Comparison of ENCODE assay signal across 10 cellular contexts in the genomic region with DNA sequence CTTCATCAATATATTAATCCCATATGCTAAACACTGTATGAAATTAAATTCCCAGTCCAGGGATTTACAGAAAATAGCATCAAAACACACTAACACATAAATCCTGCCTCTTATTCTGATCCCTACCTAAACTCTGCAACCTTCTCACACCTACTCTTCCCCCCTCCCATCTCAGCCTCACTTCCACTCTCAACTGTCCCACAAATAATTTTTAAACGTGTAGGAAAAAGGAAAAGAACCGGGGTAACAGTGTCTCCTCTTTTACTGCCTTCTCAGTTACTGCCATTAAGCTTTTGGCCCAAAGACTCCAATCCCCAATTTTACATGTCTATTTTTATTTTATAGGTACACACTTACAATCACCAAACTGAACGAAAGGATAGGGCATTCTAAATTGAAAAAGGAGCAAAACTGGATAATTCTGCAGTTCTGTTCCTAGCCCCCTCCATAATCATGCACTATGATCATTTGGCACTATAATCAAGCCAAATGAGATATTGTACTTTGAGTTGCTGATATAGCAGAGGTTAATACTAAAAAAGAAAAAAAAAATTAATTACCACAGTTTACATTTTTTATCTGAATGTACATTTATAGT. TPM values are rescaled to one million over a fixed set of nuclear protein-coding genes. Genes with fewer than 3 reads are reported as not detected.
DNase-seq lines count a peak whose midpoint lies in the region; ATAC-seq, FAIRE-seq and TF ChIP-seq lines count a peak whose summit lies in the region.
"Had no signal": no experiment of that assay in that cellular context is flagged by ENCODE, and none has a peak within 500 bp of the region (broad histone marks: within the 10 kb centered on the region; RNA-seq: fewer than 3 reads in every experiment).

No MANE protein-coding gene starts in this region.

- CTCF ChIA-PET in PC-9 (lab: Charles Lee) = no interaction called here

- BruUV-seq in PC-9 (replicated peaks; lab: Mats Ljungman, UMichigan) = no TSS peak

- H3K9me2 ChIP-seq in PC-9 (ENCODE audit: insufficient read depth) = no peaks in the 10 kb centered on the region

- peaks cover 22% of the 10 kb centered on the region for H3F3A ChIP-seq in PC-9 (ENCODE audit: insufficient read depth, low read depth)

- no peaks in the 10 kb centered on the region; the same call in 1 of the 2 replicates for H3K9me3 ChIP-seq in PC-9 (ENCODE audit: insufficient read depth, low read depth)

- H3K27ac ChIP-seq in PC-9 = peak overlapping the region; percentile 92

- peaks cover 25% of the 10 kb centered on the region for H3K4me1 ChIP-seq in PC-9 (replicated peaks; ENCODE audit: insufficient read depth)

- no peaks in the 10 kb centered on the region for H3K36me3 ChIP-seq in PC-9 (ENCODE audit: low read depth)

- intact Hi-C loops in PC-9 (cut with micrococcal nuclease; ENCODE audit: unreplicated experiment) = loop anchor here (5.0 kb wide), 1 partner anchor 143 kb away; no protein-coding TSS in a partner anchor

- DNase-seq in GM19239 (ENCODE audit: insufficient read length, low spot score) = no peak
- DNase-seq in PC-9 = no peak
- DNase-seq in epithelial cell of proximal tubule (ENCODE audit: low read depth) = no peak
- DNase-seq in retinal pigment epithelial cell (ENCODE audit: low read depth) = no peak
- no peak for DNase-seq in stimulated activated CD4-positive, alpha-beta T cell treated with anti-CD3 and anti-CD28 coated beads, Interleukin-4, amount 100 ng/mL, for 1 hour
- DNase-seq in stimulated activated CD4-positive, alpha-beta T cell treated with anti-CD3 and anti-CD28 coated beads, Interleukin-4, amount 100 ng/mL, for 4 hours = no peak
- DNase-seq: NCI-H1436 treated with DMSO at 0.1 percent for 48 hours; stimulated activated CD4-positive, alpha-beta T cell treated with anti-CD3 and anti-CD28 coated beads, Interleukin-4, amount 100 ng/mL, for 24 hours; T-helper 9 cell had no signal

- no peaks in the 10 kb centered on the region for H4K20me1 ChIP-seq in PC-9 (ENCODE audit: insufficient read depth)

- H3K79me2 ChIP-seq in PC-9 (ENCODE audit: low read depth) = peaks cover 39% of the 10 kb centered on the region

- no peak overlapping the region for H2AFZ ChIP-seq in PC-9

- no peak for ATAC-seq in GM21576 (IDR thresholded peaks at IDR 0.05; ENCODE audit: unreplicated experiment)

- POLR2A ChIA-PET in PC-9 (lab: Charles Lee; ENCODE audit: unreplicated experiment) = interaction anchor here (0.6 kb wide), 1 partner anchor 12 kb away, joined by 6 read pairs; no protein-coding TSS in a partner anchor

- peak; percentile 31 for FAIRE-seq in GM19239 (lab: Jason Lieb, UNC)

- TF ChIP-seq CTCF in PC-9 (conservative IDR thresholded peaks at IDR 0.05) (no peak), epithelial cell of proximal tubule (conservative IDR thresholded peaks at IDR 0.05; ENCODE audit: low read depth, low read length) (no peak), retinal pigment epithelial cell (conservative IDR thresholded peaks at IDR 0.05; ENCODE audit: low read depth, low read length) (no peak)

- H3K4me3 ChIP-seq in PC-9 (peak overlapping the region; percentile 68; the same call in 1 of the 2 replicates), epithelial cell of proximal tubule (ENCODE audit: low read depth, low read length) (peak overlapping the region; percentile 12), retinal pigment epithelial cell (ENCODE audit: low read length) (peak overlapping the region; percentile 91)

- H3K27me3 ChIP-seq in PC-9 (ENCODE audit: insufficient read depth, low read depth) = no peaks in the 10 kb centered on the region

- peak overlapping the region; percentile 84 for H3K4me2 ChIP-seq in PC-9

RNA-seq across cellular contexts. Expression of a gene that starts 2.9 kb away (rescaled TPM):
- total RNA-seq in PC-9 (2021) (23.6 and 24.8 TPM in 2 replicates), epithelial cell of proximal tubule (14.8 and 19.3 TPM in 2 replicates)

RNA-seq across cellular contexts. Expression of a gene that starts 51.9 kb away (rescaled TPM):
- total RNA-seq in PC-9 (2021) (26.6 and 30.3 TPM in 2 replicates), epithelial cell of proximal tubule (14.3 and 15.0 TPM in 2 replicates)

Comparison
In these comparisons a context has a peak if more than half of its experiments do, and no peak if none do; other contexts are left out.
1. H3K4me3 ChIP-seq: peak in every context shown above with its lines; median percentile 91 in retinal pigment epithelial cell; 68 in PC-9; 12 in epithelial cell of proximal tubule.